In genomic region chr4:112766422-112766821, GRCh38 we compare ENCODE assay signal across 9 cellular contexts.
DNase-seq lines count a peak whose midpoint lies in the region; ATAC-seq and TF ChIP-seq lines count a peak whose summit lies in the region.
"Had no signal": no experiment of that assay in that cellular context is flagged by ENCODE, and none has a peak within 500 bp of the region (broad histone marks: within the 10 kb centered on the region; RNA-seq: fewer than 3 reads in every experiment).

No MANE protein-coding gene starts in this region.

- no peaks in the 10 kb centered on the region for H3K9me3 Mint-ChIP-seq in osteocyte (ENCODE audit: unreplicated experiment)
- H3K9me3 Mint-ChIP-seq: stimulated activated naive B cell treated with anti-CD40 and anti-IgM and Interleukin-4, amounts not matched to agents 10 μg/mL and 1 μg/mL and 100 μg/mL, for 72 hours had no signal

- H3K4me3 Mint-ChIP-seq in osteocyte (ENCODE audit: unreplicated experiment): no peak overlapping the region
- H3K4me3 Mint-ChIP-seq: stimulated activated naive B cell treated with anti-CD40 and anti-IgM and Interleukin-4, amounts not matched to agents 10 μg/mL and 1 μg/mL and 100 μg/mL, for 72 hours had no signal

- no peaks in the 10 kb centered on the region for H3K27me3 Mint-ChIP-seq in osteocyte (ENCODE audit: unreplicated experiment)

- TF ChIP-seq CTCF in LNCaP clone FGC (IDR thresholded peaks at IDR 0.05; ENCODE audit: control insufficient read depth, extremely low read depth, insufficient read depth) (peak; percentile 51), brain microvascular endothelial cell (IDR thresholded peaks at IDR 0.05; ENCODE audit: low read depth, low read length, missing control alignments) (peak; percentile 74), osteocyte (IDR thresholded peaks at IDR 0.05) (peak; percentile 55)

- no peak overlapping the region for H3K27ac ChIP-seq in brain microvascular endothelial cell

- peaks cover 4% of the 10 kb centered on the region for H3K4me1 Mint-ChIP-seq in osteocyte (ENCODE audit: unreplicated experiment)
- H3K4me1 Mint-ChIP-seq: stimulated activated naive B cell treated with anti-CD40 and anti-IgM and Interleukin-4, amounts not matched to agents 10 μg/mL and 1 μg/mL and 100 μg/mL, for 72 hours had no signal

- DNase-seq in SIG-M5 treated with dmso at 0.1 percent for 504 hours (lab: John Stamatoyannopoulos, UW; ENCODE audit: unreplicated experiment): peak; percentile 43
- DNase-seq in SIG-M5 (lab: John Stamatoyannopoulos, UW): no peak
- no peak for DNase-seq in LNCaP clone FGC (ENCODE audit: low read depth)
- DNase-seq in brain microvascular endothelial cell: peak; percentile 42
- DNase-seq in osteocyte (ENCODE audit: extremely low spot score, unreplicated experiment): no peak
- no peak for DNase-seq in NCI-H146 treated with DMSO at 0.1 percent for 48 hours (lab: John Stamatoyannopoulos, UW; ENCODE audit: unreplicated experiment)
- no peak for DNase-seq in C1 segment of cervical spinal cord (lab: John Stamatoyannopoulos, UW)
- DNase-seq: stimulated activated naive B cell treated with anti-CD40 and anti-IgM and Interleukin-4, amounts not matched to agents 10 μg/mL and 1 μg/mL and 100 μg/mL, for 72 hours had no signal

- no peaks in the 10 kb centered on the region for H3K36me3 Mint-ChIP-seq in osteocyte (ENCODE audit: unreplicated experiment)
- H3K36me3 Mint-ChIP-seq: stimulated activated naive B cell treated with anti-CD40 and anti-IgM and Interleukin-4, amounts not matched to agents 10 μg/mL and 1 μg/mL and 100 μg/mL, for 72 hours had no signal

- no peak overlapping the region for H3K27ac Mint-ChIP-seq in osteocyte (ENCODE audit: unreplicated experiment)
- H3K27ac Mint-ChIP-seq: stimulated activated naive B cell treated with anti-CD40 and anti-IgM and Interleukin-4, amounts not matched to agents 10 μg/mL and 1 μg/mL and 100 μg/mL, for 72 hours had no signal

- no peak for ATAC-seq in HG03354 (IDR thresholded peaks at IDR 0.05; ENCODE audit: poor library complexity, severe bottlenecking, unreplicated experiment)

- H3K4me3 ChIP-seq in LNCaP clone FGC (ENCODE audit: low read depth, low read length) (no peak overlapping the region), brain microvascular endothelial cell (ENCODE audit: low read depth, low read length) (no peak overlapping the region)

- in situ Hi-C loops in brain microvascular endothelial cell (cut with HindIII; ENCODE audit: low pct_ligation_motif_present, low sequenced_read_pairs): no loop called here

- H3K36me3 ChIP-seq in brain microvascular endothelial cell (replicated peaks): no peaks in the 10 kb centered on the region

- no peaks in the 10 kb centered on the region for H3K27me3 ChIP-seq in brain microvascular endothelial cell (replicated peaks)

Comparison
In these comparisons a context has a peak if more than half of its experiments do, and no peak if none do; other contexts are left out.
1. DNase-seq: peak in SIG-M5 treated with dmso at 0.1 percent for 504 hours (single experiment) and brain microvascular endothelial cell (single experiment); none in SIG-M5 (single experiment), LNCaP clone FGC (single experiment), osteocyte (single experiment), NCI-H146 treated with DMSO at 0.1 percent for 48 hours (single experiment) and C1 segment of cervical spinal cord (0 of 14).
2. Peak in every context shown above with its lines, with median percentiles within 50 percentile points of each other: CTCF ChIP-seq.